In the genomic region with DNA sequence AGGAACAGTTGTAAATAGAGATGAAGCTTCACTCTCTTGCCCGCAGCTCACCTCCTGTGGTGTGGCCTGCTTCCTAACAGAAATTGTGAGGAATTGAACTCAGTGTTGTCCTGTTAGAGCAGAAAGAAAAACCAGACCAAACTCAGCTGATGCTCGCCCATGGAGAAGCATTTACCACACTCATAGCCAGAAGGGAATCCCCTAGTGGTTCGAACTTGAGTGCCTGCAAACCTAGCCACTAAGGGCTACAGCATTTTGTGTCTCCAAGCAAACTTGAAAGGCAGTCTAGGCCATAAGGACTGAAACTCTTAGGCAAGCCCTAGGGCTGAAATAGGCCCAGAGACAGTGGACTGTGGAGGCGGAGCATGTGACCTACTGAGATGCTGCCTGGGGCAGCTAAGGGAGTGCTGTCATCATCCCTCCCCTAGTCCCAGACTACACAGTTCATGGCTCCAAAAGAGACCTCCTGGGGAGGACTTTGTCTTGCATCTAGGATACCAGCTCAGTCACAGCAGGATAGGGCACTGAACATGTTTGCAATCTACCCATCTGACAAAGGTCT, we compare ENCODE assay signal across 21 cellular contexts.
"Had no signal": no experiment of that assay in that cellular context is flagged by ENCODE, and none has a peak within 500 bp of the region (broad histone marks: within the 10 kb centered on the region; RNA-seq: fewer than 3 reads in every experiment).

No MANE protein-coding gene starts in this region.

- H3K36me3 ChIP-seq: brain microvascular endothelial cell, left lung, spleen, thoracic aorta, upper lobe of left lung had no signal

- H3K36me3 Mint-ChIP-seq: activated CD4-positive, alpha-beta memory T cell treated with anti-CD3 and anti-CD28 coated beads for 36 hours had no signal

- ATAC-seq: activated CD8-positive, alpha-beta memory T cell treated with anti-CD3 and anti-CD28 coated beads, Interleukin-2, amount 10 ng/mL, durations not matched to agents 7 days and 5 days; activated T-helper 17 cell treated with anti-CD3 and anti-CD28 coated beads, Interleukin-2, amount 50 U/mL, for 72 hours; left lung had no signal

- H3K4me1 ChIP-seq: left lung, spleen, upper lobe of left lung had no signal

- H3K4me3 ChIP-seq: left lung, spleen, thoracic aorta, upper lobe of left lung had no signal

- H3K27me3 ChIP-seq: brain microvascular endothelial cell, left lung, spleen, upper lobe of left lung had no signal

- H3K4me1 Mint-ChIP-seq: activated T-helper 17 cell treated with anti-CD3 and anti-CD28 coated beads, Interleukin-2, amount 50 U/mL, for 72 hours; nephron progenitor cell; stimulated activated naive B cell treated with anti-CD40 and anti-IgM and Interleukin-4, amounts not matched to agents 10 μg/mL and 1 μg/mL and 100 μg/mL, for 72 hours had no signal

- H3K27ac Mint-ChIP-seq: activated B cell treated with CpG ODN at 0.5 μM for 24 hours; activated CD4-positive, alpha-beta memory T cell treated with anti-CD3 and anti-CD28 coated beads for 36 hours; activated CD8-positive, alpha-beta memory T cell treated with anti-CD3 and anti-CD28 coated beads, Interleukin-2, amount 10 ng/mL, durations not matched to agents 7 days and 5 days; activated T-helper 17 cell treated with anti-CD3 and anti-CD28 coated beads, Interleukin-2, amount 50 U/mL, for 72 hours; nephron progenitor cell; stimulated activated naive B cell treated with anti-CD40 and anti-IgM and Interleukin-4, amounts not matched to agents 10 μg/mL and 1 μg/mL and 100 μg/mL, for 72 hours had no signal

- H3K27ac ChIP-seq: brain microvascular endothelial cell, left lung, spleen, thoracic aorta, upper lobe of left lung had no signal

- H3K27me3 Mint-ChIP-seq: activated CD8-positive, alpha-beta memory T cell treated with anti-CD3 and anti-CD28 coated beads, Interleukin-2, amount 10 ng/mL, durations not matched to agents 7 days and 5 days had no signal

- DNase-seq: activated B cell treated with CpG ODN at 0.5 μM for 24 hours; activated CD4-positive, alpha-beta memory T cell treated with anti-CD3 and anti-CD28 coated beads for 36 hours; activated CD4-positive, alpha-beta T cell treated with anti-CD3 and anti-CD28 coated beads for 4 hours; activated CD8-positive, alpha-beta memory T cell treated with anti-CD3 and anti-CD28 coated beads, Interleukin-2, amount 10 ng/mL, durations not matched to agents 7 days and 5 days; activated naive CD4-positive, alpha-beta T cell treated with Interleukin-2 at 50 U/mL for 16 hours; activated T-cell treated with anti-CD3 and anti-CD28 coated beads, Interleukin-2, amount 50 U/mL, for 1 hour; aorta; brain microvascular endothelial cell; cortex of kidney; erythroblast; hypothalamus; kidney; left lung; nephron progenitor cell; nucleus accumbens; posterior cingulate gyrus; spleen; stimulated activated naive B cell treated with anti-CD40 and anti-IgM and Interleukin-4, amounts not matched to agents 10 μg/mL and 1 μg/mL and 100 μg/mL, for 72 hours; upper lobe of left lung had no signal

- H3K9me3 ChIP-seq: left lung, spleen, thoracic aorta, upper lobe of left lung had no signal

- H3K9me3 Mint-ChIP-seq: activated B cell treated with CpG ODN at 0.5 μM for 24 hours; activated CD4-positive, alpha-beta memory T cell treated with anti-CD3 and anti-CD28 coated beads for 36 hours; activated T-helper 17 cell treated with anti-CD3 and anti-CD28 coated beads, Interleukin-2, amount 50 U/mL, for 72 hours had no signal

- H3K4me3 Mint-ChIP-seq: activated B cell treated with CpG ODN at 0.5 μM for 24 hours; activated CD4-positive, alpha-beta memory T cell treated with anti-CD3 and anti-CD28 coated beads for 36 hours; activated CD8-positive, alpha-beta memory T cell treated with anti-CD3 and anti-CD28 coated beads, Interleukin-2, amount 10 ng/mL, durations not matched to agents 7 days and 5 days; activated T-helper 17 cell treated with anti-CD3 and anti-CD28 coated beads, Interleukin-2, amount 50 U/mL, for 72 hours; nephron progenitor cell; stimulated activated naive B cell treated with anti-CD40 and anti-IgM and Interleukin-4, amounts not matched to agents 10 μg/mL and 1 μg/mL and 100 μg/mL, for 72 hours had no signal
